9 cellular contexts compared by ENCODE assay signal in the genomic region with DNA sequence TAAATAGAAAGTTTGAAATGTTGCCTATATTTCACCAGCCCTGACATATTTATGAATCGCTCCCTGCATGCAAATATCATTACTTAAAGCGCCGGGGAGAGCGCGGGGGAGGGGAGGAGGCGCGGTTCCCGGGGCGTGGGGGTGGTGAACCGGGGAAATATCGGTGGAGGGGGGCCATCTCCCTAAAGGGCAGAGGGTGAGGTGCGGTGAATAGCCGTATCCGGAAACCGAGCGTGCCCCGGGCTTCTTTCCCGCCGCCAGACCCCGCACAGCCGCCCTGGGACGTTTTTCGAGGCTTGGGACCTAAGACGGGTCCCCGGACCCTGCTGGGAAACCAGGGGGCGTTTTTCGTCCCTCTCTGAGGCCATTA. TPM values are rescaled to one million over a fixed set of nuclear protein-coding genes. Genes with fewer than 3 reads are reported as not detected.
DNase-seq lines count a peak whose midpoint lies in the region; ATAC-seq and TF ChIP-seq lines count a peak whose summit lies in the region.
"Had no signal": no experiment of that assay in that cellular context is flagged by ENCODE, and none has a peak within 500 bp of the region (broad histone marks: within the 10 kb centered on the region; RNA-seq: fewer than 3 reads in every experiment).

No MANE protein-coding gene starts in this region.

- intact Hi-C loops in MCF 10A (cut with micrococcal nuclease) (loop anchor here (10.0 kb wide), 2 partner anchors 126 to 306 kb away; no protein-coding TSS in a partner anchor), lower lobe of right lung (cut with DNase I) (loop anchor here (5.0 to 10.0 kb wide), 2 partner anchors 619 to 896 kb away; no protein-coding TSS in a partner anchor)

- CTCF ChIA-PET in MCF 10A (lab: Yijun Ruan, JAX): no interaction called here

- H3K4me3 ChIP-seq in lower lobe of right lung: peak overlapping the region; percentile 93

- peak overlapping the region; percentile 97 for H3K27ac ChIP-seq in lower lobe of right lung

- no peaks in the 10 kb centered on the region for H3K9me3 ChIP-seq in lower lobe of right lung

- H3K27me3 ChIP-seq in lower lobe of right lung (ENCODE audit: low read depth): peaks cover 10% of the 10 kb centered on the region

- peak overlapping the region; percentile 85 to 86 for H3K4me3 Mint-ChIP-seq in activated T-cell treated with anti-CD3 and anti-CD28 coated beads, Interleukin-2, amount 50 U/mL, for 72 hours
- H3K4me3 Mint-ChIP-seq in MCF 10A (ENCODE audit: unreplicated experiment) (peak overlapping the region; percentile 91), type B pancreatic cell (peak overlapping the region; percentile 86)

- TF ChIP-seq CTCF in MCF 10A (IDR thresholded peaks at IDR 0.05; ENCODE audit: unreplicated experiment) (no peak), lower lobe of right lung (IDR thresholded peaks at IDR 0.05) (no peak), type B pancreatic cell (conservative IDR thresholded peaks at IDR 0.05) (no peak)

- POLR2A ChIA-PET in MCF 10A (lab: Yijun Ruan, JAX): interaction anchor here (0.6 to 2.2 kb wide), 6 partner anchors 8 to 173 kb away, joined by 3 to 10 read pairs (median 6); partner anchors contain the start of gene ZNF503

- no peaks in the 10 kb centered on the region for H3K9me3 Mint-ChIP-seq in activated T-cell treated with anti-CD3 and anti-CD28 coated beads, Interleukin-2, amount 50 U/mL, for 72 hours
- H3K9me3 Mint-ChIP-seq in MCF 10A (ENCODE audit: unreplicated experiment) (no peaks in the 10 kb centered on the region), type B pancreatic cell (no peaks in the 10 kb centered on the region)

- H3K27ac Mint-ChIP-seq in activated T-cell treated with anti-CD3 and anti-CD28 coated beads, Interleukin-2, amount 50 U/mL, for 72 hours: no peak overlapping the region
- H3K27ac Mint-ChIP-seq in MCF 10A (ENCODE audit: low read depth, unreplicated experiment) (no peak overlapping the region), type B pancreatic cell (peak overlapping the region; percentile 76)

- no peak for ATAC-seq in activated T-cell treated with anti-CD3 and anti-CD28 coated beads, Interleukin-2, amount 50 U/mL, for 72 hours (replicated peaks in 1 of 2)
- no peak for ATAC-seq in lower lobe of right lung

- peaks cover 16% of the 10 kb centered on the region for H3K4me1 ChIP-seq in lower lobe of right lung

- no peaks in the 10 kb centered on the region for H3K36me3 ChIP-seq in lower lobe of right lung

- peaks cover 0 to 2% of the 10 kb centered on the region in 2 donors for H3K36me3 Mint-ChIP-seq in activated T-cell treated with anti-CD3 and anti-CD28 coated beads, Interleukin-2, amount 50 U/mL, for 72 hours (ENCODE audit: insufficient read depth in 2 of 2)
- H3K36me3 Mint-ChIP-seq in MCF 10A (ENCODE audit: insufficient read depth, unreplicated experiment) (peaks cover 8% of the 10 kb centered on the region), type B pancreatic cell (no peaks in the 10 kb centered on the region)

- H3K27me3 Mint-ChIP-seq in activated T-cell treated with anti-CD3 and anti-CD28 coated beads, Interleukin-2, amount 50 U/mL, for 72 hours (ENCODE audit: low read depth): peaks cover 70% of the 10 kb centered on the region
- H3K27me3 Mint-ChIP-seq in MCF 10A (ENCODE audit: insufficient read depth, unreplicated experiment): no peaks in the 10 kb centered on the region
- H3K27me3 Mint-ChIP-seq in type B pancreatic cell: peaks cover 27% of the 10 kb centered on the region

- BruUV-seq in MCF 10A (replicated peaks; lab: Mats Ljungman, UMichigan): no TSS peak

- DNase-seq in activated T-cell treated with anti-CD3 and anti-CD28 coated beads, Interleukin-2, amount 50 U/mL, for 72 hours: no peak
- DNase-seq in activated T-cell treated with anti-CD3 and anti-CD28 coated beads, Interleukin-2, amount 50 U/mL, for 1 hour: no peak
- DNase-seq in MCF 10A (ENCODE audit: unreplicated experiment) (no peak), lower lobe of right lung (no peak), type B pancreatic cell (ENCODE audit: extremely low spot score, unreplicated experiment) (no peak), SKM-1 treated with dmso at 0.1 percent for 144 hours (lab: John Stamatoyannopoulos, UW; ENCODE audit: unreplicated experiment) (no peak), NCI-H1436 (lab: John Stamatoyannopoulos, UW) (no peak), GM19240 (ENCODE audit: insufficient read length, low spot score) (no peak)
- DNase-seq: stimulated activated CD4-positive, alpha-beta T cell treated with anti-CD3 and anti-CD28 coated beads, Interleukin-4, amount 100 ng/mL, for 24 hours had no signal

- H3K4me1 Mint-ChIP-seq in activated T-cell treated with anti-CD3 and anti-CD28 coated beads, Interleukin-2, amount 50 U/mL, for 72 hours (ENCODE audit: low read depth): peaks cover 23% of the 10 kb centered on the region
- H3K4me1 Mint-ChIP-seq in MCF 10A (ENCODE audit: insufficient read depth, unreplicated experiment) (peaks cover 10% of the 10 kb centered on the region), type B pancreatic cell (ENCODE audit: unreplicated experiment) (peaks cover 35% of the 10 kb centered on the region)

RNA-seq across cellular contexts. Expression of gene ZNF503, which starts 6.9 kb away (rescaled TPM):
- total RNA-seq in activated T-cell treated with anti-CD3 and anti-CD28 coated beads, Interleukin-2, amount 50 U/mL, for 72 hours: 1 to 10 TPM in 1 of 2 donors, under 1 TPM in 1; 0.50 to 1.3 TPM
- 7.3 and 8.1 TPM in 2 replicates for total RNA-seq in MCF 10A (2022)
- total RNA-seq in lower lobe of right lung: 28.3 TPM
- total RNA-seq in type B pancreatic cell (ENCODE audit: low replicate concordance): 86.7 and 88.4 TPM in 2 replicates

RNA-seq across cellular contexts. Expression of gene LRMDA, which starts 22.9 kb away (rescaled TPM):
- total RNA-seq in activated T-cell treated with anti-CD3 and anti-CD28 coated beads, Interleukin-2, amount 50 U/mL, for 72 hours: not detected
- total RNA-seq in MCF 10A (2022): not detected in 2 replicates
- total RNA-seq in lower lobe of right lung: 29.9 TPM
- total RNA-seq in type B pancreatic cell (ENCODE audit: low replicate concordance): 0.62 and 2.0 TPM in 2 replicates

Comparison
In these comparisons a context has a peak if more than half of its experiments do, and no peak if none do; other contexts are left out.
1. RNA of gene LRMDA, which starts 22.9 kb away (total RNA-seq): 29.9 TPM in lower lobe of right lung (single experiment); 0.62 to 2.0 TPM in type B pancreatic cell, not detected in activated T-cell treated with anti-CD3 and anti-CD28 coated beads, Interleukin-2, amount 50 U/mL, for 72 hours and not detected in MCF 10A; every median in the first group is over 10 times any median in the second.
2. Peak in every context shown above with its lines, with median percentiles within 50 percentile points of each other: H3K4me3 Mint-ChIP-seq.